Comparison of ENCODE assay signal across 8 cellular contexts in the genomic region with DNA sequence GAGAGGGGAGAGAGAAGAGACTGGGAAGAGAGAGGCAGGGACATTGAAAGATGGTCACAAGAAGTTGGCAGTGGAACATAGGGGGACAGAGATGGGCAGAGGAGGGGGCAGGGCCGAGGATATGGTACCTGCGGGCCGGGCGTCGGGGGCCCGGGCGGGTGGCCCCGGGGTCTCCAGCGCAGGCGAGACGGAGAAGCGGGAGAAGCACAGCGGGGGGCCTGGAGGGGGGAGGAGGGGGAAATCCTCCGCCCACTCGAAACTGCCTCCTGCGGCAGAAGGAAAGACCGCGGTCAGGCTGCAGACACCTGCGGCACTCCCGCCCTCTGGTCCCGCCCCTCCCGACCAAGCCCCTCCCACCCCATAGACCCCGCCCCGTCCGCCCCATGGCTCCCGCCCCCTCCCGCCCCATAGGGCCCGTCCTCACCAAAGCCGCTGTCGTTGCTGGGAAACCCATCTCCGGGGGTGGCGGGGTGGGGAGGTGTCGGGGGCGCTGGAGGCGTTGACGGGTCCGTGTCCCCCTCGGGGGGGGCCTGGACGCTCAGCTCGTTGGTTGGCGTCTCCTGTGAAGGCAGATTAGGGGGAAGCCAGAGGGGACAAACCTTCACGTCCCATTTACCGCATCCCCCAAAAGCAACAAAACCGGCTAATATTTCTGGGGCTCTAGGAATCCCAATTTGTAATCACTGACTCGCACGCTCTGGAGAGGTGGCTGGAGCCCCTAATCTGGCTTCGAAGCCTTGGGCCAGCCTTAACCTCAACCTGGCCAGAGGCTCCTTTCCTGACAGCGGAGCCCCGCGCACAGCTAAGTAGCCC. TPM values are rescaled to one million over a fixed set of nuclear protein-coding genes. Genes with fewer than 3 reads are reported as not detected.
DNase-seq lines count a peak whose midpoint lies in the region; ATAC-seq and TF ChIP-seq lines count a peak whose summit lies in the region.

No MANE protein-coding gene starts in this region.

- peak; percentile 42 to 74 (median 58) for DNase-seq in CD8-positive, alpha-beta T cell
- DNase-seq in WTC11 (ENCODE audit: low spot score): peak; percentile 78
- peak; percentile 63 for DNase-seq in colonic mucosa
- no peak for DNase-seq in smooth muscle cell (lab: John Stamatoyannopoulos, UW; ENCODE audit: unreplicated experiment)
- no peak for DNase-seq in prostate gland (ENCODE audit: low spot score)

- H3K9me3 ChIP-seq in CD8-positive, alpha-beta T cell (ENCODE audit: low read length): no peaks in the 10 kb centered on the region
- no peaks in the 10 kb centered on the region for H3K9me3 ChIP-seq in colonic mucosa
- H3K9me3 ChIP-seq in smooth muscle cell (replicated peaks; ENCODE audit: low read depth): no peaks in the 10 kb centered on the region
- H3K9me3 ChIP-seq in prostate gland: no peaks in the 10 kb centered on the region

- peak overlapping the region; percentile 51 for H3K4me3 Mint-ChIP-seq in CD8-positive, alpha-beta T cell
- H3K4me3 Mint-ChIP-seq in IgD-negative memory B cell: peak overlapping the region in 3 of 4 donors; percentile 56 to 83 (median 67)
- peak overlapping the region; percentile 81 for H3K4me3 Mint-ChIP-seq in WTC11

- peaks cover 38% of the 10 kb centered on the region for H3K4me1 Mint-ChIP-seq in CD8-positive, alpha-beta T cell (ENCODE audit: low read depth)
- H3K4me1 Mint-ChIP-seq in IgD-negative memory B cell: peaks cover 8 to 17% (median 11%) of the 10 kb centered on the region in 3 donors
- H3K4me1 Mint-ChIP-seq in WTC11: peaks cover 29% of the 10 kb centered on the region

- no peak for TF ChIP-seq POLR2A in prostate gland (IDR thresholded peaks at IDR 0.05)

- no peak overlapping the region for H3K27ac Mint-ChIP-seq in CD8-positive, alpha-beta T cell
- no peak overlapping the region for H3K27ac Mint-ChIP-seq in IgD-negative memory B cell
- H3K27ac Mint-ChIP-seq in WTC11: peak overlapping the region; percentile 98

- H3K9ac ChIP-seq in colonic mucosa (ENCODE audit: low read depth in 2 of 2, low read length in 2 of 2) (peak overlapping the region in 1 of 2 donors; percentile 43), smooth muscle cell (ENCODE audit: low read depth) (no peak overlapping the region)

- H3K27me3 ChIP-seq in CD8-positive, alpha-beta T cell (ENCODE audit: insufficient read depth, low read length): no peaks in the 10 kb centered on the region
- H3K27me3 ChIP-seq in colonic mucosa (peaks cover 3% of the 10 kb centered on the region), smooth muscle cell (ENCODE audit: low read depth) (no peaks in the 10 kb centered on the region), prostate gland (replicated peaks; ENCODE audit: insufficient read depth) (no peaks in the 10 kb centered on the region)

- WGBS in smooth muscle cell (ENCODE audit: low lambda C conversion rate): 20% methylated on average over 9 of the region's 50 CpGs
- WGBS in prostate gland: 13% methylated on average over 48 of the region's 50 CpGs

- no peaks in the 10 kb centered on the region for H3K36me3 ChIP-seq in CD8-positive, alpha-beta T cell (ENCODE audit: insufficient read depth, low read length)
- H3K36me3 ChIP-seq in colonic mucosa (no peaks in the 10 kb centered on the region), smooth muscle cell (ENCODE audit: low read depth) (no peaks in the 10 kb centered on the region), prostate gland (no peaks in the 10 kb centered on the region)

- peaks cover 38% of the 10 kb centered on the region for H3K4me1 ChIP-seq in CD8-positive, alpha-beta T cell (ENCODE audit: insufficient read depth, low read length)
- H3K4me1 ChIP-seq in colonic mucosa: peaks cover 12% of the 10 kb centered on the region
- H3K4me1 ChIP-seq in smooth muscle cell (ENCODE audit: low read depth): peaks cover 7% of the 10 kb centered on the region
- peaks cover 5% of the 10 kb centered on the region for H3K4me1 ChIP-seq in prostate gland (replicated peaks)

- H3K9me3 Mint-ChIP-seq in CD8-positive, alpha-beta T cell: no peaks in the 10 kb centered on the region
- H3K9me3 Mint-ChIP-seq in IgD-negative memory B cell: no peaks in the 10 kb centered on the region
- H3K9me3 Mint-ChIP-seq in WTC11: no peaks in the 10 kb centered on the region

- ATAC-seq in CD8-positive, alpha-beta T cell: peak; percentile 22
- ATAC-seq in WTC11: peak; percentile 1
- no peak for ATAC-seq in HG02938 (IDR thresholded peaks at IDR 0.05; ENCODE audit: unreplicated experiment)
- no peak for ATAC-seq in GM21528 (IDR thresholded peaks at IDR 0.05; ENCODE audit: low FRiP score, unreplicated experiment)

- peaks cover 2% of the 10 kb centered on the region for H3K36me3 Mint-ChIP-seq in CD8-positive, alpha-beta T cell
- H3K36me3 Mint-ChIP-seq in IgD-negative memory B cell (peaks cover 3% of the 10 kb centered on the region), WTC11 (no peaks in the 10 kb centered on the region)

- peaks cover 3% of the 10 kb centered on the region for H3K27me3 Mint-ChIP-seq in CD8-positive, alpha-beta T cell (ENCODE audit: low read depth)
- H3K27me3 Mint-ChIP-seq in IgD-negative memory B cell: peaks cover 28% of the 10 kb centered on the region
- peaks cover 39% of the 10 kb centered on the region for H3K27me3 Mint-ChIP-seq in WTC11 (ENCODE audit: low read depth)

- intact Hi-C loops in CD8-positive, alpha-beta T cell (cut with DNase I, micrococcal nuclease): loop anchor here (1.0 to 10.0 kb wide), 5 partner anchors 11 to 129 kb away; a partner anchor contains a TSS
- intact Hi-C loops in colonic mucosa (cut with DNase I) (no loop called here), prostate gland (cut with DNase I) (loop anchor here (2.0 kb wide), 1 partner anchor 94 kb away; no protein-coding TSS in a partner anchor)

- POLR2A ChIA-PET in CD8-positive, alpha-beta T cell (lab: Charles Lee): no interaction called here
- POLR2A ChIA-PET in WTC11 (lab: Charles Lee): interaction anchor here (0.5 to 2.4 kb wide), 4 partner anchors 15 to 170 kb away, joined by 3 to 11 read pairs (median 4); a partner anchor contains a TSS

- no peak for TF ChIP-seq CTCF in CD8-positive, alpha-beta T cell (IDR thresholded peaks at IDR 0.05)
- TF ChIP-seq CTCF in WTC11 (IDR thresholded peaks at IDR 0.05): no peak
- TF ChIP-seq CTCF in colonic mucosa (IDR thresholded peaks at IDR 0.05): no peak
- no peak for TF ChIP-seq CTCF in smooth muscle cell (IDR thresholded peaks at IDR 0.05; ENCODE audit: borderline replicate concordance, insufficient read depth, poor library complexity, severe bottlenecking)
- TF ChIP-seq CTCF in prostate gland (IDR thresholded peaks at IDR 0.05): no peak

- H3K4me3 ChIP-seq in CD8-positive, alpha-beta T cell (ENCODE audit: low read depth, low read length): peak overlapping the region; percentile 16
- no peak overlapping the region for H3K4me3 ChIP-seq in colonic mucosa
- no peak overlapping the region for H3K4me3 ChIP-seq in smooth muscle cell
- H3K4me3 ChIP-seq in prostate gland: no peak overlapping the region

- no peaks in the 10 kb centered on the region for H3K79me2 ChIP-seq in smooth muscle cell (ENCODE audit: low read depth)

- no peak overlapping the region for H2AFZ ChIP-seq in smooth muscle cell (ENCODE audit: low read depth)

- H4K20me1 ChIP-seq in smooth muscle cell (ENCODE audit: low read depth): no peaks in the 10 kb centered on the region

- CTCF ChIA-PET in CD8-positive, alpha-beta T cell (lab: Charles Lee): interaction anchor here (0.8 to 5.4 kb wide), 13 partner anchors 11 to 173 kb away, joined by 3 to 84 read pairs (median 6); no protein-coding TSS in a partner anchor
- CTCF ChIA-PET in WTC11 (lab: Charles Lee): interaction anchor here (1.0 to 3.5 kb wide), 10 partner anchors 11 to 157 kb away, joined by 6 to 122 read pairs (median 16); a partner anchor contains a TSS

- H3K4me2 ChIP-seq in smooth muscle cell: peak overlapping the region; percentile 78

- no peak overlapping the region for H3K27ac ChIP-seq in CD8-positive, alpha-beta T cell (ENCODE audit: low read depth, low read length)
- no peak overlapping the region for H3K27ac ChIP-seq in colonic mucosa
- no peak overlapping the region for H3K27ac ChIP-seq in smooth muscle cell (ENCODE audit: low read depth)
- H3K27ac ChIP-seq in prostate gland: peak overlapping the region in 1 of 2 donors; percentile 27

- peaks cover 6% of the 10 kb centered on the region for H3F3A ChIP-seq in smooth muscle cell (ENCODE audit: low read depth)

TF ChIP-seq in WTC11, 78 proteins besides CTCF, POLR2A, EP300 and RAD21 (continues in another document):
- TF ChIP-seq CREB1 (CRISPR knock-in tag; IDR thresholded peaks at IDR 0.05) (no peak), IRF2 (CRISPR knock-in tag; IDR thresholded peaks at IDR 0.05; ENCODE audit: borderline replicate concordance, low read depth) (no peak)
- TF ChIP-seq, protein P1, sequence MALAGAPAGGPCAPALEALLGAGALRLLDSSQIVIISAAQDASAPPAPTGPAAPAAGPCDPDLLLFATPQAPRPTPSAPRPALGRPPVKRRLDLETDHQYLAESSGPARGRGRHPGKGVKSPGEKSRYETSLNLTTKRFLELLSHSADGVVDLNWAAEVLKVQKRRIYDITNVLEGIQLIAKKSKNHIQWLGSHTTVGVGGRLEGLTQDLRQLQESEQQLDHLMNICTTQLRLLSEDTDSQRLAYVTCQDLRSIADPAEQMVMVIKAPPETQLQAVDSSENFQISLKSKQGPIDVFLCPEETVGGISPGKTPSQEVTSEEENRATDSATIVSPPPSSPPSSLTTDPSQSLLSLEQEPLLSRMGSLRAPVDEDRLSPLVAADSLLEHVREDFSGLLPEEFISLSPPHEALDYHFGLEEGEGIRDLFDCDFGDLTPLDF (CRISPR knock-in tag; IDR thresholded peaks at IDR 0.05): no peak

RNA-seq across cellular contexts. Expression of a gene that starts 20.4 kb away (rescaled TPM):
- 10 to 100 TPM; 13.7 to 16.9 TPM for total RNA-seq in CD8-positive, alpha-beta T cell
- not detected for polyA plus RNA-seq in IgD-negative memory B cell
- total RNA-seq in WTC11 (2021): 15.9 to 19.4 TPM (median 19.1 TPM) in 3 replicates
- 1 to 10 TPM; 1.7 to 3.1 TPM for total RNA-seq in colonic mucosa
- 1.1 and 3.1 TPM in 2 replicates for total RNA-seq in smooth muscle cell
- polyA plus RNA-seq in smooth muscle cell: 0.66 and 1.8 TPM in 2 replicates
- 10 to 100 TPM in 1 of 2 donors, 1 to 10 TPM in 1; 7.4 to 10.2 TPM for total RNA-seq in prostate gland

RNA-seq across cellular contexts. Expression of a gene that starts 22.0 kb away (rescaled TPM):
- 10 to 100 TPM; 30.9 to 32.3 TPM for total RNA-seq in CD8-positive, alpha-beta T cell
- polyA plus RNA-seq in IgD-negative memory B cell (31.8 TPM), smooth muscle cell (62.1 and 95.0 TPM in 2 replicates)
- total RNA-seq in WTC11 (2021) (70.4 to 72.6 TPM (median 71.9 TPM) in 3 replicates), colonic mucosa (10 to 100 TPM; 55.4 to 70.2 TPM), smooth muscle cell (44.5 and 49.7 TPM in 2 replicates), prostate gland (10 to 100 TPM; 50.6 to 97.1 TPM)

RNA-seq across cellular contexts. Expression of a gene that starts 35.8 kb away (rescaled TPM):
- 1 to 10 TPM; 3.7 to 3.9 TPM for total RNA-seq in CD8-positive, alpha-beta T cell
- polyA plus RNA-seq in IgD-negative memory B cell: 0.48 TPM
- total RNA-seq in WTC11 (2021): 1.1 to 1.4 TPM (median 1.1 TPM) in 3 replicates
- under 1 TPM; 0.35 to 0.99 TPM for total RNA-seq in colonic mucosa
- total RNA-seq in smooth muscle cell: 1.2 and 1.8 TPM in 2 replicates
- polyA plus RNA-seq in smooth muscle cell: 1.7 and 2.0 TPM in 2 replicates
- total RNA-seq in prostate gland: 1 to 10 TPM in 1 of 2 donors, under 1 TPM in 1; 0.45 to 2.2 TPM

RNA-seq across cellular contexts. Expression of a gene that starts 45.4 kb away (rescaled TPM):
- total RNA-seq in CD8-positive, alpha-beta T cell: 10 to 100 TPM; 36.1 to 41.7 TPM
- polyA plus RNA-seq in IgD-negative memory B cell (40.3 TPM), smooth muscle cell (23.6 and 25.7 TPM in 2 replicates)
- total RNA-seq in WTC11 (2021) (59.8 to 67.2 TPM (median 61.6 TPM) in 3 replicates), colonic mucosa (10 to 100 TPM; 17.0 to 45.8 TPM), smooth muscle cell (11.7 and 22.1 TPM in 2 replicates), prostate gland (10 to 100 TPM; 26.2 to 39.7 TPM)

Comparison
In these comparisons a context has a peak if more than half of its experiments do, and no peak if none do; other contexts are left out.
1. ATAC-seq: peak in CD8-positive, alpha-beta T cell (single experiment) and WTC11 (single experiment); none in HG02938 (single experiment) and GM21528 (single experiment).
2. DNase-seq: peak in CD8-positive, alpha-beta T cell (7 of 7), WTC11 (single experiment) and colonic mucosa (single experiment); none in smooth muscle cell (single experiment) and prostate gland (single experiment).
3. Peak in every context shown above with its lines, with median percentiles within 50 percentile points of each other: H3K4me3 Mint-ChIP-seq.